Comparison of ENCODE assay signal across 15 cellular contexts in genomic region chr6:7176208-7176607, GRCh38.
DNase-seq lines count a peak whose midpoint lies in the region; TF ChIP-seq lines count a peak whose summit lies in the region.
"Had no signal": no experiment of that assay in that cellular context is flagged by ENCODE, and none has a peak within 500 bp of the region (broad histone marks: within the 10 kb centered on the region; RNA-seq: fewer than 3 reads in every experiment).

No MANE protein-coding gene starts in this region.

- H4K20me1 ChIP-seq in H9 (ENCODE audit: control insufficient read depth, insufficient read depth, insufficient read length): no peaks in the 10 kb centered on the region

- H3K18ac ChIP-seq in H9 (ENCODE audit: insufficient read length, low read depth, low read length): no peak overlapping the region

- no peak overlapping the region for H2BK12ac ChIP-seq in H9 (ENCODE audit: insufficient read length, low read depth, low read length)

- no peaks in the 10 kb centered on the region; the same call in 1 of the 2 replicates for H3K79me2 ChIP-seq in H9 (ENCODE audit: insufficient read depth, low read length)

- peaks cover 49% of the 10 kb centered on the region for H3K36me3 ChIP-seq in endodermal cell (ENCODE audit: control insufficient read depth, insufficient read depth, low read length)
- H3K36me3 ChIP-seq in subcutaneous abdominal adipose tissue (ENCODE audit: control insufficient read depth in 5 of 5, insufficient read depth in 5 of 5, low read length in 5 of 5): peaks cover 17 to 32% (median 29%) of the 10 kb centered on the region in 5 donors

- H3K9me3 ChIP-seq in H9 (ENCODE audit: control insufficient read depth, low read depth, low read length): no peaks in the 10 kb centered on the region
- H3K9me3 ChIP-seq in endodermal cell (ENCODE audit: control insufficient read depth, low read length): no peaks in the 10 kb centered on the region
- no peaks in the 10 kb centered on the region for H3K9me3 ChIP-seq in subcutaneous abdominal adipose tissue (ENCODE audit: control insufficient read depth in 5 of 5, low read length in 5 of 5)

- no peak overlapping the region for H2AK5ac ChIP-seq in H9 (ENCODE audit: insufficient read length, low read length)

- H2BK5ac ChIP-seq in H9 (ENCODE audit: insufficient read length, low read length): no peak overlapping the region

- POLR2A ChIA-PET in HEK293T (lab: Yijun Ruan, JAX): no interaction called here

- H3K36me3 Mint-ChIP-seq in H9 (ENCODE audit: insufficient read depth in 1 of 3, low read depth in 3 of 3) (peaks cover 2 to 16% (median 15%) of the 10 kb centered on the region in 3 experiments; a peak in 4 of 7 replicates), endodermal cell (ENCODE audit: low read depth) (peaks cover 38% of the 10 kb centered on the region)

- H3K14ac ChIP-seq in H9 (ENCODE audit: insufficient read depth, low read length): no peak overlapping the region

- H3K4me2 ChIP-seq in H9 (ENCODE audit: insufficient read depth, insufficient read length, low read length): no peak overlapping the region

- no peak overlapping the region for H2AFZ ChIP-seq in H9 (ENCODE audit: low read length)

- H3K4me1 Mint-ChIP-seq in H9 (peaks cover 30 to 36% of the 10 kb centered on the region in 2 experiments), endodermal cell (peaks cover 40% of the 10 kb centered on the region)

- DNase-seq in H9 (peak; percentile 54), endodermal cell (peak; percentile 74), islet precursor cell (peak; percentile 98), HEK293T (ENCODE audit: extremely low spot score) (no peak), AG08396 (ENCODE audit: low spot score) (no peak), posterior cingulate gyrus (no peak)
- DNase-seq: activated T-cell treated with anti-CD3 and anti-CD28 coated beads, Interleukin-2, amount 50 U/mL, for 48 hours; central memory CD4-positive, alpha-beta T cell; H7; NCI-H2029 treated with DMSO at 0.1 percent for 48 hours; NCI-H526; stimulated activated CD4-positive, alpha-beta T cell treated with anti-CD3 and anti-CD28 coated beads, Interleukin-2, amount 100 ng/mL, for 24 hours had no signal

- no peak overlapping the region for H2BK15ac ChIP-seq in H9 (ENCODE audit: low read depth, low read length)

- H2BK20ac ChIP-seq in H9 (ENCODE audit: low read depth, low read length, poor library complexity, severe bottlenecking): no peak overlapping the region

- H3K4me3 Mint-ChIP-seq in H9 (peak overlapping the region in 1 of 2 experiments; percentile 67; a peak in 2 of 5 replicates), endodermal cell (no peak overlapping the region)
- H3K4me3 Mint-ChIP-seq: natural killer cell treated with Interleukin-12 subunit alpha and Interleukin-12 subunit beta and Interleukin-15 and Interleukin-18, amount 100 ng/mL, for 72 hours had no signal

- H3K23ac ChIP-seq in H9 (ENCODE audit: insufficient read length, low read depth, low read length): no peak overlapping the region

- H4K91ac ChIP-seq in H9 (ENCODE audit: insufficient read length, low read depth, low read length): no peak overlapping the region

- H3K23me2 ChIP-seq in H9 (ENCODE audit: insufficient read length, low read depth, low read length, poor library complexity, severe bottlenecking): no peaks in the 10 kb centered on the region

- H3K9ac ChIP-seq in H9 (ENCODE audit: extremely low read depth, insufficient read length, low read length): no peak overlapping the region
- H3K9ac ChIP-seq in endodermal cell (ENCODE audit: extremely low read depth, low read length, poor library complexity, severe bottlenecking): no peak overlapping the region
- H3K9ac ChIP-seq in subcutaneous abdominal adipose tissue (ENCODE audit: low read length in 5 of 5): no peak overlapping the region

- peaks cover 9% of the 10 kb centered on the region; the same call in 1 of the 2 replicates for H3K4me1 ChIP-seq in H9 (ENCODE audit: insufficient read depth, low read length)
- peaks cover 9% of the 10 kb centered on the region for H3K4me1 ChIP-seq in endodermal cell (ENCODE audit: control insufficient read depth, insufficient read depth, low read length)
- peaks cover 2 to 49% (median 38%) of the 10 kb centered on the region in 5 donors for H3K4me1 ChIP-seq in subcutaneous abdominal adipose tissue (ENCODE audit: control insufficient read depth in 5 of 5, insufficient read depth in 5 of 5, low read length in 5 of 5)

- no peak overlapping the region for H2BK120ac ChIP-seq in H9 (ENCODE audit: low read depth, low read length, poor library complexity, severe bottlenecking)

- CTCF ChIA-PET in HEK293T (lab: Yijun Ruan, JAX): no interaction called here

- no CpG with 5 or more reads among the region's 5 CpGs for WGBS in H9 (ENCODE audit: extremely low coverage, insufficient read length, low lambda C conversion rate)
- WGBS in endodermal cell (ENCODE audit: insufficient coverage in 1 of 2, insufficient read length in 1 of 2), 2 experiments: 83 to 89% methylated on average over 4 to 5 of the region's 5 CpGs

- H3K27me3 ChIP-seq in H9 (ENCODE audit: insufficient read depth, low read length): no peaks in the 10 kb centered on the region
- no peaks in the 10 kb centered on the region for H3K27me3 ChIP-seq in endodermal cell (ENCODE audit: control insufficient read depth, insufficient read depth, low read length, poor library complexity, severe bottlenecking)
- H3K27me3 ChIP-seq in subcutaneous abdominal adipose tissue (ENCODE audit: control insufficient read depth in 5 of 5, insufficient read depth in 4 of 5, low read length in 5 of 5): no peaks in the 10 kb centered on the region

- no peaks in the 10 kb centered on the region for H3K9me3 Mint-ChIP-seq in H9
- no peaks in the 10 kb centered on the region for H3K9me3 Mint-ChIP-seq in endodermal cell
- H3K9me3 Mint-ChIP-seq: natural killer cell treated with Interleukin-12 subunit alpha and Interleukin-12 subunit beta and Interleukin-15 and Interleukin-18, amount 100 ng/mL, for 72 hours had no signal

- H3K4ac ChIP-seq in H9 (ENCODE audit: low read depth, low read length): no peak overlapping the region

- H3K27me3 Mint-ChIP-seq in H9 (ENCODE audit: low read depth) (no peaks in the 10 kb centered on the region), endodermal cell (ENCODE audit: insufficient read depth) (no peaks in the 10 kb centered on the region)
- H3K27me3 Mint-ChIP-seq: natural killer cell treated with Interleukin-12 subunit alpha and Interleukin-12 subunit beta and Interleukin-15 and Interleukin-18, amount 100 ng/mL, for 72 hours had no signal

- H3K27ac ChIP-seq in H9 (ENCODE audit: insufficient read length, low read depth, low read length): no peak overlapping the region
- no peak overlapping the region for H3K27ac ChIP-seq in endodermal cell (ENCODE audit: low read depth, low read length)
- peak overlapping the region; percentile 21 for H3K27ac ChIP-seq in subcutaneous abdominal adipose tissue (ENCODE audit: low read depth, low read length)

- H3K4me3 ChIP-seq in endodermal cell (ENCODE audit: low read length) (no peak overlapping the region), subcutaneous abdominal adipose tissue (ENCODE audit: low read depth in 1 of 5, low read length in 5 of 5) (no peak overlapping the region)
- H3K4me3 ChIP-seq: lung had no signal

- H4K8ac ChIP-seq in H9 (replicated peaks; ENCODE audit: insufficient read length, low read depth, low read length): no peak overlapping the region

- H3K56ac ChIP-seq in H9 (ENCODE audit: insufficient read length, low read depth, low read length): no peak overlapping the region

- no peaks in the 10 kb centered on the region for H3K79me1 ChIP-seq in H9 (ENCODE audit: insufficient read depth, low read depth, low read length, poor library complexity, severe bottlenecking)

- intact Hi-C loops in posterior cingulate gyrus (cut with DNase I): no loop called here

- no peak overlapping the region for H4K5ac ChIP-seq in H9 (ENCODE audit: insufficient read length, low read depth, low read length)

- H3K27ac Mint-ChIP-seq in H9: peak overlapping the region in 2 of 3 experiments; percentile 34 to 84; a peak in 2 of 7 replicates
- H3K27ac Mint-ChIP-seq in endodermal cell: no peak overlapping the region
- H3K27ac Mint-ChIP-seq: natural killer cell treated with Interleukin-12 subunit alpha and Interleukin-12 subunit beta and Interleukin-15 and Interleukin-18, amount 100 ng/mL, for 72 hours had no signal

- no peak for TF ChIP-seq CTCF in H9 (conservative IDR thresholded peaks at IDR 0.05)
- TF ChIP-seq CTCF in endodermal cell (conservative IDR thresholded peaks at IDR 0.05): no peak

- H3T11ph ChIP-seq in H9 (ENCODE audit: low read length): no peak overlapping the region

TF ChIP-seq in HEK293T, 16 proteins besides CTCF, POLR2A, EP300 and RAD21:
- TF ChIP-seq L3MBTL2 (conservative IDR thresholded peaks at IDR 0.05) (no peak), NFRKB (IDR thresholded peaks at IDR 0.05) (no peak)

Comparison
In these comparisons a context has a peak if more than half of its experiments do, and no peak if none do; other contexts are left out.
1. DNase-seq: peak in H9 (single experiment), endodermal cell (single experiment) and islet precursor cell (single experiment); none in HEK293T (single experiment), AG08396 (single experiment) and posterior cingulate gyrus (0 of 10).